In the genomic region with DNA sequence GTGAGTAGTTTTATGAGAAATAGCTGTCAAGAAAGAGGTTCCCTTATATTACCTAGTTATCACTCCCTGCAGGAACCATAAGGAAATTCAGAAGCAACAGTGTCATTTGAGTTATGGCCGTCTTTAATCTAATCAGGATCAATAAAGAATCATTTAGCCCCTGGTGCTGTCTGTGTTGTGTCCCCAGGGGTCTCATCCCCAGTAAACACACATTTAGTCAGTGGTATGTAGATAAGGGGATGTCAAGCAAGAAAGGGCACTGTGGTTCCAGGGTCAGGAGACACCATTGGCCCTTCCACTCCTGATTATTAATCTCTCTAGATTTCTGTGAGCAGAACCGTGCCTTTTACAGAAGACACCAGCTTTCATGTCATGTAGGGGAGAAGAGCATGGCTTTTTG, we compare ENCODE assay signal across 8 cellular contexts.
"Had no signal": no experiment of that assay in that cellular context is flagged by ENCODE, and none has a peak within 500 bp of the region (broad histone marks: within the 10 kb centered on the region; RNA-seq: fewer than 3 reads in every experiment).

No MANE protein-coding gene starts in this region.

- FAIRE-seq: HepG2 had no signal

- H3K9ac ChIP-seq: GM23248 had no signal

- H3K4me3 ChIP-seq: GM23248, HAP-1 had no signal

- DNase-seq: GM23248, GOT3, H7, HFFc6, KBM-7 had no signal

- H3K4me1 ChIP-seq: HAP-1 had no signal

- H3K36me3 ChIP-seq: HAP-1 had no signal

- H3K9me3 ChIP-seq: HAP-1 had no signal

- H2AFZ ChIP-seq: GM23248 had no signal

- H3K27ac ChIP-seq: GM23248, HL-60 had no signal
